8 cellular contexts compared by ENCODE assay signal in the genomic region with DNA sequence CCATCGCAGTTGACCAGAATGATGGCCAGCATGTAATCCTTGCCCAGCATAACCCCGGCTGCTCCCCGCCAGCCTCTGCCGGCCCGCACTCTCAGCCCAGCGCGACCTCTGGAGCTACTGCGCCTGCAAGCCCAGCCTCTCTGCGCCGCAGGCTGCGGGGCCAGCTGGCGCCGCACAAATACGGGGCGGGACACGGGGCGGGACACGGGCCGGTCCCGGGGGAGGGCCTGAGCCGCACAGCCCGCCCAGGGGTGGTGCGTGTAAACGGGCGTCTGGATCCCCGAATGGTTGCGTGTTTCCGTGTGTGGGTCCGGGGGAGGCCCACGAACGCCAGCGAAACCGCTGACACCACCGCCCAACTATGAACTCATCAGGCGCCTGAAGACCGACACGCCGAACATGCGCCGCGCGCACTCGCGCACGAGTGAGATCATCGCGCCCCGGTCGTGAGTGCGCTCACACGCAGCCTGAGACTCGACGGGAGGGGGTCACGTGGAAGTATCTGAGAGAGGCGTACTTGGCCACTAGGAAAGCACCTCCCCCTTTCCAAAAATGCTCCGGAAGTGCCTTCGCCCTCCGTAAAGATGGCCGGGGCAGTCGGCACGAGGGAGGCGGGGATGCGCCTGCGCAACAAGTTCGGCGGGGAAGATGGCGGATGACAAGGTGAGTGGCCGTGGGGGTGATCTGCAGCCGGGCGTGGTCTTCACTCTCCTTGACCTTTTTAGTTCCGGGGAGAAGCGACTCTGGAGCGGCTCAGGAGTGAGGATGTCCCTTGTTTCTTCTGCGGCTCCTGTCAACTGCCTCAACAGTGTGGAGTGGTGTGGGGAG. TPM values are rescaled to one million over a fixed set of nuclear protein-coding genes. Genes with fewer than 3 reads are reported as not detected.
DNase-seq lines count a peak whose midpoint lies in the region; ATAC-seq and TF ChIP-seq lines count a peak whose summit lies in the region.

A gene with protein sequence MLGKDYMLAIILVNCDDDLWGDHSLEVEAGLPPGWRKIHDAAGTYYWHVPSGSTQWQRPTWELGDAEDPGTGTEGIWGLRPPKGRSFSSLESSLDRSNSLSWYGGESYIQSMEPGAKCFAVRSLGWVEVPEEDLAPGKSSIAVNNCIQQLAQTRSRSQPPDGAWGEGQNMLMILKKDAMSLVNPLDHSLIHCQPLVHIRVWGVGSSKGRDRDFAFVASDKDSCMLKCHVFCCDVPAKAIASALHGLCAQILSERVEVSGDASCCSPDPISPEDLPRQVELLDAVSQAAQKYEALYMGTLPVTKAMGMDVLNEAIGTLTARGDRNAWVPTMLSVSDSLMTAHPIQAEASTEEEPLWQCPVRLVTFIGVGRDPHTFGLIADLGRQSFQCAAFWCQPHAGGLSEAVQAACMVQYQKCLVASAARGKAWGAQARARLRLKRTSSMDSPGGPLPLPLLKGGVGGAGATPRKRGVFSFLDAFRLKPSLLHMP (minus strand): TSS at position 403 of the 828 bp plus-strand sequence. CDS start 353 bp downstream, at position 50.
A gene with protein sequence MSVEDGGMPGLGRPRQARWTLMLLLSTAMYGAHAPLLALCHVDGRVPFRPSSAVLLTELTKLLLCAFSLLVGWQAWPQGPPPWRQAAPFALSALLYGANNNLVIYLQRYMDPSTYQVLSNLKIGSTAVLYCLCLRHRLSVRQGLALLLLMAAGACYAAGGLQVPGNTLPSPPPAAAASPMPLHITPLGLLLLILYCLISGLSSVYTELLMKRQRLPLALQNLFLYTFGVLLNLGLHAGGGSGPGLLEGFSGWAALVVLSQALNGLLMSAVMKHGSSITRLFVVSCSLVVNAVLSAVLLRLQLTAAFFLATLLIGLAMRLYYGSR (plus strand): TSS at position 633 of the 828 bp plus-strand sequence. CDS start 2,342 bp downstream, outside the sequence.

- peaks cover 42% of the 10 kb centered on the region for H3K79me2 ChIP-seq in Karpas-422 (ENCODE audit: low read length)

- H3K9me3 ChIP-seq in Karpas-422 (ENCODE audit: low read length) (no peaks in the 10 kb centered on the region), esophagus squamous epithelium (no peaks in the 10 kb centered on the region)

- H3K4me2 ChIP-seq in Karpas-422 (ENCODE audit: low read depth, low read length, poor library complexity, severe bottlenecking), result peak within 1 kb of the TSS; percentile 89

- TF ChIP-seq POLR2A in esophagus squamous epithelium (IDR thresholded peaks at IDR 0.05), result peak in 3 of 4 donors; percentile 83 to 86 (median 84)

- WGBS in esophagus squamous epithelium, 2 donors, result 0 to 1% methylated on average over 16 to 32 of the region's 74 CpGs

- H3K36me3 ChIP-seq in Karpas-422 (ENCODE audit: insufficient read depth, low read length) (no peaks in the 10 kb centered on the region), esophagus squamous epithelium (peaks cover 8 to 63% (median 14%) of the 10 kb centered on the region in 3 donors)

- intact Hi-C loops in esophagus squamous epithelium (cut with DNase I), result loop anchor here (5.0 kb wide), 1 partner anchor 78 kb away; no protein-coding TSS in a partner anchor

- peak within 1 kb of the TSS; percentile 86 for H3K4me3 ChIP-seq in Karpas-422 (ENCODE audit: low read length)
- peak within 1 kb of the TSS; percentile 62 to 91 (median 78) for H3K4me3 ChIP-seq in esophagus squamous epithelium

- H2AFZ ChIP-seq in Karpas-422 (ENCODE audit: low read length), result peak within 1 kb of the TSS; percentile 60; the same call in 1 of the 2 replicates

- peak in 1 of 6 experiments; percentile 19 for TF ChIP-seq CTCF in esophagus squamous epithelium (IDR thresholded peaks at IDR 0.05)

- H3K27ac ChIP-seq in Karpas-422 (ENCODE audit: low read length), result peak within 1 kb of the TSS; percentile 51; the same call in 1 of the 2 replicates
- peak within 1 kb of the TSS; percentile 93 to 97 (median 94) for H3K27ac ChIP-seq in esophagus squamous epithelium

- peak; percentile 83 for ATAC-seq in GM21737 (IDR thresholded peaks at IDR 0.05; ENCODE audit: unreplicated experiment)

- no peaks in the 10 kb centered on the region for H4K20me1 ChIP-seq in Karpas-422 (ENCODE audit: insufficient read depth, low read depth, low read length)

- H3K27me3 ChIP-seq in Karpas-422 (ENCODE audit: low read length) (no peaks in the 10 kb centered on the region), esophagus squamous epithelium (no peaks in the 10 kb centered on the region)

- H3K9ac ChIP-seq in Karpas-422 (ENCODE audit: low read length), result peak within 1 kb of the TSS; percentile 85

- DNase-seq in DMS53 treated with DMSO at 0.1 percent for 48 hours (lab: John Stamatoyannopoulos, UW; ENCODE audit: unreplicated experiment) (peak; percentile 95), Karpas-422 (peak; percentile 99), RKO (ENCODE audit: low spot score) (peak; percentile 99), activated T-helper 1 cell treated with Interleukin-2 at 50 U/mL for 16 hours (ENCODE audit: low read depth) (peak; percentile 95), esophagus squamous epithelium (lab: John Stamatoyannopoulos, UW) (peak; percentile 95), myocyte (ENCODE audit: low read depth) (peak; percentile 99)
- peak; percentile 90 to 96 for DNase-seq in stimulated activated CD8-positive, alpha-beta memory T cell treated with anti-CD3 and anti-CD28 coated beads, Interleukin-7, amount 100 ng/mL, for 48 hours (ENCODE audit: extremely low read depth in 1 of 2, low read depth in 1 of 2)

- no peaks in the 10 kb centered on the region for H3K9me2 ChIP-seq in Karpas-422 (replicated peaks; ENCODE audit: insufficient read depth, low read length)

- H3K4me1 ChIP-seq in Karpas-422 (ENCODE audit: low read length) (peaks cover 29% of the 10 kb centered on the region), esophagus squamous epithelium (peaks cover 16 to 72% (median 48%) of the 10 kb centered on the region in 3 donors)

RNA-seq across cellular contexts. Expression of the first gene that starts in this region (rescaled TPM):
- total RNA-seq in Karpas-422 (2014; rRNA removed; shearing (Covaris generic); ENCODE audit: low replicate concordance), result 33.2 and 42.2 TPM in 2 replicates
- total RNA-seq in esophagus squamous epithelium (10 to 100 TPM in 1 of 4 donors, 1 to 10 TPM in 3; 3.4 to 10.5 (median 6.5) TPM), myocyte (22.9 and 23.2 TPM in 2 replicates)
- polyA plus RNA-seq in myocyte (2012), result 32.9 TPM

RNA-seq across cellular contexts. Expression of the second gene that starts in this region (rescaled TPM):
- total RNA-seq in Karpas-422 (2014; rRNA removed; shearing (Covaris generic); ENCODE audit: low replicate concordance), result 19.0 and 33.5 TPM in 2 replicates
- total RNA-seq in esophagus squamous epithelium, result 10 to 100 TPM; 41.4 to 56.9 (median 52.6) TPM
- total RNA-seq in myocyte, result 40.0 and 40.5 TPM in 2 replicates
- polyA plus RNA-seq in myocyte (2012), result 119 TPM

Comparison
In these comparisons a context has a peak if more than half of its experiments do, and no peak if none do; other contexts are left out.
1. Peak in every context shown above with its lines: DNase-seq, ATAC-seq, H3K4me3 ChIP-seq and H3K27ac ChIP-seq.